20 cellular contexts compared by ENCODE assay signal in genomic region chr15:33913459-33913858, GRCh38. TPM values are rescaled to one million over a fixed set of nuclear protein-coding genes. Genes with fewer than 3 reads are reported as not detected.
DNase-seq lines count a peak whose midpoint lies in the region; ATAC-seq, FAIRE-seq and TF ChIP-seq lines count a peak whose summit lies in the region.
"Had no signal": no experiment of that assay in that cellular context is flagged by ENCODE, and none has a peak within 500 bp of the region (broad histone marks: within the 10 kb centered on the region; RNA-seq: fewer than 3 reads in every experiment).

No MANE protein-coding gene starts in this region.

- no peak overlapping the region for H2AFZ ChIP-seq in astrocyte (ENCODE audit: low read depth, low read length)

- H3K4me1 Mint-ChIP-seq in MCF 10A (ENCODE audit: insufficient read depth, unreplicated experiment): peaks cover 34% of the 10 kb centered on the region
- H3K4me1 Mint-ChIP-seq in astrocyte (ENCODE audit: low read depth, unreplicated experiment): peaks cover 30% of the 10 kb centered on the region

- H3K36me3 Mint-ChIP-seq in MCF 10A (ENCODE audit: insufficient read depth, unreplicated experiment): no peaks in the 10 kb centered on the region
- H3K36me3 Mint-ChIP-seq in astrocyte (ENCODE audit: low read depth, unreplicated experiment): no peaks in the 10 kb centered on the region
- H3K36me3 Mint-ChIP-seq: CD4-positive, alpha-beta memory T cell had no signal

- peaks cover 13% of the 10 kb centered on the region for H3K79me2 ChIP-seq in astrocyte (ENCODE audit: insufficient read depth, low read length)

- H3K9me3 ChIP-seq in breast epithelium: no peaks in the 10 kb centered on the region
- H3K9me3 ChIP-seq in astrocyte (ENCODE audit: insufficient read depth, low read depth, low read length): no peaks in the 10 kb centered on the region
- H3K9me3 ChIP-seq in HAP-1: no peaks in the 10 kb centered on the region

- H3K4me3 ChIP-seq in breast epithelium (no peak overlapping the region), astrocyte (ENCODE audit: insufficient read depth, low read depth, low read length) (no peak overlapping the region), HAP-1 (no peak overlapping the region)
- H3K4me3 ChIP-seq: K562 had no signal

- no peaks in the 10 kb centered on the region for H3K27me3 ChIP-seq in breast epithelium
- no peaks in the 10 kb centered on the region for H3K27me3 ChIP-seq in astrocyte (ENCODE audit: insufficient read depth, low read length)
- no peaks in the 10 kb centered on the region for H3K27me3 ChIP-seq in HAP-1 (ENCODE audit: low read depth)

- in situ Hi-C loops in HAP-1 (cut with MboI; ENCODE audit: low sequenced_read_pairs): no loop called here

- H3K9me3 Mint-ChIP-seq in MCF 10A (ENCODE audit: unreplicated experiment) (no peaks in the 10 kb centered on the region), astrocyte (ENCODE audit: unreplicated experiment) (no peaks in the 10 kb centered on the region)
- H3K9me3 Mint-ChIP-seq: CD4-positive, alpha-beta memory T cell; H9 had no signal

- DNase-seq in MCF 10A (ENCODE audit: unreplicated experiment) (peak; percentile 18), breast epithelium (ENCODE audit: low spot score in 2 of 2) (no peak), astrocyte (ENCODE audit: low read depth) (peak; percentile 42), HAP-1 (ENCODE audit: low spot score in 2 of 2) (no peak), Right ventricle myocardium inferior (ENCODE audit: missing footprints) (no peak)
- no peak for DNase-seq in activated CD4-positive, alpha-beta T cell treated with anti-CD3 and anti-CD28 coated beads for 48 hours
- DNase-seq in effector CD4-positive, alpha-beta T cell: no peak
- DNase-seq: 8988T; Calu3; CD4-positive, alpha-beta memory T cell; DMS53; H9; NCI-H1048; NCI-H1436 treated with DMSO at 0.1 percent for 48 hours; NCI-H2081; NCI-H510A; NCI-H774 had no signal

- no peak overlapping the region for H3K27ac Mint-ChIP-seq in MCF 10A (ENCODE audit: low read depth, unreplicated experiment)
- no peak overlapping the region for H3K27ac Mint-ChIP-seq in astrocyte (ENCODE audit: unreplicated experiment)
- H3K27ac Mint-ChIP-seq: CD4-positive, alpha-beta memory T cell; H9 had no signal

- H3K27ac ChIP-seq in breast epithelium (no peak overlapping the region), astrocyte (ENCODE audit: low read depth, low read length) (no peak overlapping the region)
- H3K27ac ChIP-seq: HL-60 had no signal

- TF ChIP-seq CTCF in MCF 10A (IDR thresholded peaks at IDR 0.05; ENCODE audit: unreplicated experiment) (no peak), breast epithelium (IDR thresholded peaks at IDR 0.05) (no peak), astrocyte (IDR thresholded peaks at IDR 0.05; ENCODE audit: insufficient read depth, low read depth, low read length) (no peak)

- peak; percentile 45 for ATAC-seq in esophagus mucosa
- ATAC-seq in Right ventricle myocardium inferior: no peak
- ATAC-seq: K562 had no signal

- no peak for TF ChIP-seq POLR2A in breast epithelium (IDR thresholded peaks at IDR 0.05)

- no peak overlapping the region for H3K9ac ChIP-seq in astrocyte (ENCODE audit: low read length)

- peaks cover 20% of the 10 kb centered on the region for H4K20me1 ChIP-seq in astrocyte (ENCODE audit: insufficient read depth, low read length)

- H3K4me3 Mint-ChIP-seq in MCF 10A (ENCODE audit: unreplicated experiment) (no peak overlapping the region), astrocyte (ENCODE audit: unreplicated experiment) (no peak overlapping the region)
- H3K4me3 Mint-ChIP-seq: CD4-positive, alpha-beta memory T cell; H9 had no signal

- FAIRE-seq in astrocyte (lab: Jason Lieb, UNC): no peak
- FAIRE-seq: K562 had no signal

- POLR2A ChIA-PET in MCF 10A (lab: Yijun Ruan, JAX): interaction anchor here (0.8 kb wide), 1 partner anchor 25 kb away, joined by 3 read pairs; no protein-coding TSS in a partner anchor

- no TSS peak for BruUV-seq in MCF 10A (replicated peaks; lab: Mats Ljungman, UMichigan)

- intact Hi-C loops in MCF 10A (cut with micrococcal nuclease) (no loop called here), breast epithelium (cut with DNase I; ENCODE audit: low total_unique reads) (no loop called here), Right ventricle myocardium inferior (cut with DNase I) (no loop called here)

- H3K36me3 ChIP-seq in breast epithelium: no peaks in the 10 kb centered on the region
- H3K36me3 ChIP-seq in astrocyte (ENCODE audit: insufficient read depth, low read length): no peaks in the 10 kb centered on the region
- H3K36me3 ChIP-seq in HAP-1 (replicated peaks): no peaks in the 10 kb centered on the region

- H3K4me1 ChIP-seq in breast epithelium: no peaks in the 10 kb centered on the region
- peaks cover 18% of the 10 kb centered on the region for H3K4me1 ChIP-seq in astrocyte (ENCODE audit: insufficient read depth, low read length)
- 0 out of 2 replicates have a peak, but pooled peaks cover 4% of the 10 kb centered on the region for H3K4me1 ChIP-seq in HAP-1

- CTCF ChIA-PET in MCF 10A (lab: Yijun Ruan, JAX): interaction anchor here (0.6 kb wide), 1 partner anchor 356 kb away, joined by 3 read pairs; no protein-coding TSS in a partner anchor

- H3K27me3 Mint-ChIP-seq in MCF 10A (ENCODE audit: insufficient read depth, unreplicated experiment) (no peaks in the 10 kb centered on the region), astrocyte (ENCODE audit: low read depth, unreplicated experiment) (no peaks in the 10 kb centered on the region)
- H3K27me3 Mint-ChIP-seq: CD4-positive, alpha-beta memory T cell had no signal

- no peak overlapping the region for H3K4me2 ChIP-seq in astrocyte (ENCODE audit: low read length)

RNA-seq across cellular contexts. Expression of gene CHRM5, which starts 54.8 kb away (rescaled TPM):
- total RNA-seq in MCF 10A (2022) (not detected in 2 replicates), breast epithelium (not detected), astrocyte (0.07 TPM in 1 of 2 replicates, not detected in the other), esophagus mucosa (not detected), Right ventricle myocardium inferior (not detected)
- total RNA-seq: Calu3; CD4-positive, alpha-beta memory T cell; H9; K562 had no signal

Comparison
In these comparisons a context has a peak if more than half of its experiments do, and no peak if none do; other contexts are left out.
1. DNase-seq: peak in MCF 10A (single experiment) and astrocyte (single experiment); none in breast epithelium (0 of 2), activated CD4-positive, alpha-beta T cell treated with anti-CD3 and anti-CD28 coated beads for 48 hours (single experiment), effector CD4-positive, alpha-beta T cell (single experiment), HAP-1 (0 of 2) and Right ventricle myocardium inferior (single experiment).